ENCODE assay signal across 14 cellular contexts in the genomic region with DNA sequence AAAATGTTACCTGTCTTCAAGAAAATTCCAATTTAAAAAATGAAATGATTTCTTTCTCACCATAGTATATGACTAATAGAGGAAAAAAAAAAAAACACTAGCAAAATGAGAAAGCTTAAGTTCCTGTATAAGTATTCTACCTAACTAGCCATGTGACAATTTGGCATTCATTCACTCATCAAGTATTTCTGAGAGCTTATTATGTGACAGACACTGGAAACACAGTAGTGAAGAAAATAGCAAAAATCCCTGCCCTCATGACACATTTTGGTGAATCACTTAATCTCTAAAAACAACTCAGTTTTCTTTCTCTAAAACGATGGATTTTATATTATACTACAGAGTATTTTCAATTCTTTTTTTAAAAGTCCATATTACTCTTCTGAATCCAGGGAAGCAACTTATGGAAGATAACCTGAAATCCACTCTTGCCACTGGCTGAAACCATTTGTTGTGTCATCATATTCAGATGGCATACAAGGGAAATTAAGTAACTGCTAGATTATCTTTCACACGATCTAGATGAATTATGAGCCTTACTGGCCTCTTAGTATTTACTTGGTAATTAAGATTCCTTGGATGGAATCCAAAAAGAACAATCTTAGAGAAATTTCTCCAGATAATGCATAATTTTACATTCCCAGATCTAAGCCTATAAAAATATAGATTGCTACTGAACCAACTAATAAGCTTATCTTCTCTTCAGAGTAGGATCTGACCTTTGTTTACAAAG. TPM values are rescaled to one million over a fixed set of nuclear protein-coding genes. Genes with fewer than 3 reads are reported as not detected.
A peak's percentile ranks its signal among the peaks of the same experiment; 100 is the strongest.
DNase-seq lines count a peak whose midpoint lies in the region; ATAC-seq and TF ChIP-seq lines count a peak whose summit lies in the region.
"Had no signal": no experiment of that assay in that cellular context is flagged by ENCODE, and none has a peak within 500 bp of the region (broad histone marks: within the 10 kb centered on the region; RNA-seq: fewer than 3 reads in every experiment).

No MANE protein-coding gene starts in this region.

- H3K36me3 ChIP-seq in osteoblast (ENCODE audit: insufficient read depth, low read length): no peaks in the 10 kb centered on the region
- no peaks in the 10 kb centered on the region for H3K36me3 ChIP-seq in uterus

- intact Hi-C loops in left cardiac atrium (cut with DNase I) (no loop called here), uterus (cut with DNase I; ENCODE audit: low total_unique reads) (no loop called here)

- CTCF ChIA-PET in activated CD4-positive, alpha-beta T cell treated with anti-CD3 and anti-CD28 coated beads, Interleukin-2, amount 10 ng/mL, durations not matched to agents 7 days and 5 days (lab: Charles Lee): interaction anchor here (0.6 to 0.7 kb wide), 3 partner anchors 17 to 197 kb away, joined by 3 to 4 read pairs (median 3); no protein-coding TSS in a partner anchor

- H3K4me3 ChIP-seq in osteoblast (ENCODE audit: insufficient read depth, low read length): no peak overlapping the region
- no peak overlapping the region for H3K4me3 ChIP-seq in uterus
- H3K4me3 ChIP-seq: coronary artery, heart left ventricle had no signal

- peaks cover 63% of the 10 kb centered on the region for H3K4me1 Mint-ChIP-seq in activated CD4-positive, alpha-beta T cell treated with anti-CD3 and anti-CD28 coated beads, Interleukin-2, amount 10 ng/mL, durations not matched to agents 7 days and 5 days
- H3K4me1 Mint-ChIP-seq in central memory CD8-positive, alpha-beta T cell: peaks cover 63% of the 10 kb centered on the region

- peaks cover 19% of the 10 kb centered on the region for H3K9me3 Mint-ChIP-seq in activated CD4-positive, alpha-beta T cell treated with anti-CD3 and anti-CD28 coated beads, Interleukin-2, amount 10 ng/mL, durations not matched to agents 7 days and 5 days
- no peaks in the 10 kb centered on the region for H3K9me3 Mint-ChIP-seq in central memory CD8-positive, alpha-beta T cell

- no peaks in the 10 kb centered on the region for H3K27me3 Mint-ChIP-seq in activated CD4-positive, alpha-beta T cell treated with anti-CD3 and anti-CD28 coated beads, Interleukin-2, amount 10 ng/mL, durations not matched to agents 7 days and 5 days
- H3K27me3 Mint-ChIP-seq in central memory CD8-positive, alpha-beta T cell: no peaks in the 10 kb centered on the region

- H3K9me3 ChIP-seq in osteoblast (ENCODE audit: low read depth, low read length): no peaks in the 10 kb centered on the region
- H3K9me3 ChIP-seq in uterus: no peaks in the 10 kb centered on the region

- H3K36me3 Mint-ChIP-seq in activated CD4-positive, alpha-beta T cell treated with anti-CD3 and anti-CD28 coated beads, Interleukin-2, amount 10 ng/mL, durations not matched to agents 7 days and 5 days (ENCODE audit: low read depth): peaks cover 47% of the 10 kb centered on the region
- H3K36me3 Mint-ChIP-seq in central memory CD8-positive, alpha-beta T cell (ENCODE audit: insufficient read depth): peaks cover 8% of the 10 kb centered on the region

- H3K4me2 ChIP-seq in osteoblast (ENCODE audit: insufficient read depth, low read length): peak overlapping the region; percentile 12

- no peak for TF ChIP-seq POLR2A in uterus (IDR thresholded peaks at IDR 0.05)

- H2AFZ ChIP-seq in osteoblast (ENCODE audit: low read length): no peak overlapping the region

- peak overlapping the region; percentile 50 for H3K27ac Mint-ChIP-seq in activated CD4-positive, alpha-beta T cell treated with anti-CD3 and anti-CD28 coated beads, Interleukin-2, amount 10 ng/mL, durations not matched to agents 7 days and 5 days
- H3K27ac Mint-ChIP-seq in central memory CD8-positive, alpha-beta T cell (ENCODE audit: low read depth): peak overlapping the region; percentile 74
- H3K27ac Mint-ChIP-seq: T-helper 1 cell treated with Interleukin-12 subunit alpha and Interleukin-12 subunit beta and Interleukin-4 antibody, amounts not matched to agents 30 μg/mL and 1 μg/mL, for 36 hours had no signal

- ATAC-seq in central memory CD8-positive, alpha-beta T cell (replicated peaks; ENCODE audit: extremely low read depth, poor library complexity, severe bottlenecking): no peak
- no peak for ATAC-seq in left cardiac atrium
- ATAC-seq: HCT116, heart left ventricle had no signal

- POLR2A ChIA-PET in activated CD4-positive, alpha-beta T cell treated with anti-CD3 and anti-CD28 coated beads, Interleukin-2, amount 10 ng/mL, durations not matched to agents 7 days and 5 days (lab: Charles Lee): no interaction called here

- H4K20me1 ChIP-seq in osteoblast (ENCODE audit: insufficient read depth, low read length): peaks cover 51% of the 10 kb centered on the region

- no peak overlapping the region for H3K4me3 Mint-ChIP-seq in activated CD4-positive, alpha-beta T cell treated with anti-CD3 and anti-CD28 coated beads, Interleukin-2, amount 10 ng/mL, durations not matched to agents 7 days and 5 days
- peak overlapping the region; percentile 39 for H3K4me3 Mint-ChIP-seq in central memory CD8-positive, alpha-beta T cell
- H3K4me3 Mint-ChIP-seq: T-helper 1 cell treated with Interleukin-12 subunit alpha and Interleukin-12 subunit beta and Interleukin-4 antibody, amounts not matched to agents 30 μg/mL and 1 μg/mL, for 36 hours had no signal

- H3K27ac ChIP-seq in osteoblast (ENCODE audit: low read depth, low read length) (peak overlapping the region; percentile 25), uterus (no peak overlapping the region)
- H3K27ac ChIP-seq: coronary artery, heart left ventricle had no signal

- DNase-seq in activated CD4-positive, alpha-beta T cell treated with anti-CD3 and anti-CD28 coated beads, Interleukin-2, amount 10 ng/mL, durations not matched to agents 7 days and 5 days: no peak
- DNase-seq in activated CD4-positive, alpha-beta T cell treated with anti-CD3 and anti-CD28 coated beads, Interleukin-2, amount 50 U/mL, for 4 hours: no peak
- DNase-seq in OCI-M1 (lab: John Stamatoyannopoulos, UW) (peak; percentile 36), osteoblast (ENCODE audit: insufficient read length, low spot score, missing footprints) (peak; percentile 73), left cardiac atrium (no peak), NCI-H526 (lab: John Stamatoyannopoulos, UW) (no peak), uterus (no peak)
- DNase-seq in central memory CD8-positive, alpha-beta T cell (ENCODE audit: low spot score in 2 of 2): no peak
- DNase-seq: heart left ventricle, NCI-H524 treated with DMSO at 0.1 percent for 48 hours, small intestine had no signal

- H3K27me3 ChIP-seq in osteoblast (ENCODE audit: insufficient read depth, low read length) (no peaks in the 10 kb centered on the region), uterus (no peaks in the 10 kb centered on the region)
- H3K27me3 ChIP-seq: heart left ventricle had no signal

- no peak for TF ChIP-seq CTCF in osteoblast (IDR thresholded peaks at IDR 0.05; ENCODE audit: extremely low read depth, low read depth, low read length)
- TF ChIP-seq CTCF in uterus (IDR thresholded peaks at IDR 0.05): no peak

- peaks cover 100% of the 10 kb centered on the region for H3K79me2 ChIP-seq in osteoblast (ENCODE audit: insufficient read depth, low read length)

- H3K4me1 ChIP-seq in osteoblast (ENCODE audit: insufficient read depth, low read length) (peaks cover 19% of the 10 kb centered on the region), uterus (peaks cover 0 to 3% of the 10 kb centered on the region in 2 donors)

RNA-seq across cellular contexts. Expression of a gene that starts 5.5 kb away (rescaled TPM):
- 100 to 1,000 TPM; 147 to 231 TPM for total RNA-seq in activated CD4-positive, alpha-beta T cell treated with anti-CD3 and anti-CD28 coated beads, Interleukin-2, amount 10 ng/mL, durations not matched to agents 7 days and 5 days
- total RNA-seq in osteoblast (41.0 and 42.0 TPM in 2 replicates), left cardiac atrium (10 to 100 TPM; 20.3 to 25.4 TPM), uterus (10 to 100 TPM; 25.0 to 64.6 (median 36.2) TPM)

RNA-seq across cellular contexts. Expression of a gene that starts 52.0 kb away (rescaled TPM):
- total RNA-seq in activated CD4-positive, alpha-beta T cell treated with anti-CD3 and anti-CD28 coated beads, Interleukin-2, amount 10 ng/mL, durations not matched to agents 7 days and 5 days: 10 to 100 TPM; 18.4 to 24.1 TPM
- total RNA-seq in osteoblast (42.3 and 44.2 TPM in 2 replicates), left cardiac atrium (100 to 1,000 TPM in 1 of 2 donors, 10 to 100 TPM in 1; 99.3 to 107 TPM), uterus (10 to 100 TPM; 12.6 to 55.1 (median 39.1) TPM)

Comparison
In these comparisons a context has a peak if more than half of its experiments do, and no peak if none do; other contexts are left out.
1. DNase-seq: peak in OCI-M1 (single experiment) and osteoblast (single experiment); none in activated CD4-positive, alpha-beta T cell treated with anti-CD3 and anti-CD28 coated beads, Interleukin-2, amount 10 ng/mL, durations not matched to agents 7 days and 5 days (single experiment), activated CD4-positive, alpha-beta T cell treated with anti-CD3 and anti-CD28 coated beads, Interleukin-2, amount 50 U/mL, for 4 hours (0 of 2), central memory CD8-positive, alpha-beta T cell (0 of 2), left cardiac atrium (single experiment), NCI-H526 (0 of 2) and uterus (0 of 2).